Comparison of ENCODE assay signal across 24 cellular contexts in the genomic region with DNA sequence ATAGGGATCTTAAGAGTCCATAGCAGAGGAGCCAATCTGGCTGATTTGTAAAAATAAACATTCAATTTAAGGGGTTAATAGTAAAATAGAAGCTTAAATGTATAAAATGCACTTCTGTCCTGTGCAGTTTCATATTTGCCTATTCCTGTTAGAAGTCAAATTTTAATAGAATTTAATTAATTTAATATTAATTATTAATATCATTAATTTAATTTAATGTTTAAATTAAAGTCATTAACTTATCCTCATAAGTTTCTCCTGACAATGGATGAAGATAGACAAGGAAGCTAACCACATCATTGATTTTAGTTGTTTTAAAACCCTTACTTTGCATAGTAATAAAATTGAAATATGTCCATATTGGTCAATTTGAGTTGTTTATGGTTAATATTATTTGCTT.
"Had no signal": no experiment of that assay in that cellular context is flagged by ENCODE, and none has a peak within 500 bp of the region (broad histone marks: within the 10 kb centered on the region; RNA-seq: fewer than 3 reads in every experiment).

No MANE protein-coding gene starts in this region.

- H3K9me3 Mint-ChIP-seq: mesothelial cell of epicardium had no signal

- H3K4me1 ChIP-seq: esophagus squamous epithelium, gastroesophageal sphincter, heart left ventricle, left lung, lower lobe of right lung had no signal

- H3K27ac Mint-ChIP-seq: immature natural killer cell, naive B cell had no signal

- DNase-seq: dermis blood vessel endothelial cell; dorsolateral prefrontal cortex; effector CD4-positive, alpha-beta T cell; effector memory CD4-positive, alpha-beta T cell; esophagus squamous epithelium; foreskin fibroblast; foreskin melanocyte; heart left ventricle; hypothalamus; immature natural killer cell; left cardiac atrium; left lung; left ventricle myocardium superior; lower lobe of right lung; mesenchymal stem cell; mucosa of descending colon; naive B cell had no signal

- H3K27me3 Mint-ChIP-seq: naive B cell had no signal

- H3K36me3 ChIP-seq: esophagus squamous epithelium, gastroesophageal sphincter, heart left ventricle, left lung, lower lobe of right lung had no signal

- H3K36me3 Mint-ChIP-seq: immature natural killer cell, mesothelial cell of epicardium, naive B cell had no signal

- H3K9me3 ChIP-seq: esophagus squamous epithelium, gastroesophageal sphincter, heart left ventricle, left lung, lower lobe of right lung, mucosa of descending colon had no signal

- H3K4me1 Mint-ChIP-seq: immature natural killer cell, naive B cell had no signal

- H3K4me3 ChIP-seq: coronary artery, dorsolateral prefrontal cortex, esophagus squamous epithelium, gastroesophageal sphincter, heart left ventricle, hepatocyte, left lung, lower lobe of right lung, mucosa of descending colon had no signal

- H3K27ac ChIP-seq: coronary artery, dorsolateral prefrontal cortex, esophagus squamous epithelium, gastroesophageal sphincter, heart left ventricle, hepatocyte, left lung, lower lobe of right lung had no signal

- FAIRE-seq: colon, endothelial cell of umbilical vein had no signal

- ATAC-seq: esophagus mucosa, gastroesophageal sphincter, heart left ventricle, left cardiac atrium, left lung, left ventricle myocardium superior, lower lobe of right lung, mucosa of descending colon had no signal

- H3K4me3 Mint-ChIP-seq: immature natural killer cell, mesothelial cell of epicardium, naive B cell had no signal
